In genomic region chr20:57701651-57702050, GRCh38 we compare ENCODE assay signal across 17 cellular contexts.
"Had no signal": no experiment of that assay in that cellular context is flagged by ENCODE, and none has a peak within 500 bp of the region (broad histone marks: within the 10 kb centered on the region; RNA-seq: fewer than 3 reads in every experiment).

No MANE protein-coding gene starts in this region.

- H3K27me3 ChIP-seq: breast epithelium, transverse colon had no signal

- ATAC-seq: left cardiac atrium; lower lobe of right lung; naive thymus-derived CD4-positive, alpha-beta T cell had no signal

- DNase-seq: activated CD4-positive, alpha-beta T cell treated with anti-CD3 and anti-CD28 coated beads for 1 hour; activated CD4-positive, alpha-beta T cell treated with anti-CD3 and anti-CD28 coated beads, Interleukin-2, amount 50 U/mL, for 48 hours; activated gamma-delta T cell; activated naive CD8-positive, alpha-beta T cell treated with anti-CD3 and anti-CD28 coated beads for 36 hours; activated T-cell treated with anti-CD3 and anti-CD28 coated beads, Interleukin-2, amount 50 U/mL, for 48 hours; esophagus squamous epithelium; foreskin fibroblast; left cardiac atrium; lower lobe of right lung; midbrain; naive thymus-derived CD4-positive, alpha-beta T cell; retina; stimulated activated CD4-positive, alpha-beta T cell treated with anti-CD3 and anti-CD28 coated beads, Interleukin-15, amount 100 ng/mL, for 24 hours; T-helper 2 cell; transverse colon had no signal

- H3K79me2 ChIP-seq: parathyroid adenoma had no signal

- H3K27ac Mint-ChIP-seq: activated naive CD8-positive, alpha-beta T cell treated with anti-CD3 and anti-CD28 coated beads for 36 hours; naive thymus-derived CD4-positive, alpha-beta T cell had no signal

- H3K4me3 ChIP-seq: breast epithelium, esophagus squamous epithelium, lower lobe of right lung, transverse colon had no signal

- H3K36me3 Mint-ChIP-seq: activated naive CD8-positive, alpha-beta T cell treated with anti-CD3 and anti-CD28 coated beads for 36 hours had no signal

- H3K27ac ChIP-seq: breast epithelium, esophagus squamous epithelium, lower lobe of right lung, parathyroid adenoma, transverse colon had no signal

- H3K27me3 Mint-ChIP-seq: activated naive CD8-positive, alpha-beta T cell treated with anti-CD3 and anti-CD28 coated beads for 36 hours had no signal

- H3K9me3 ChIP-seq: breast epithelium, esophagus squamous epithelium, lower lobe of right lung, transverse colon had no signal

- H3K36me3 ChIP-seq: breast epithelium, esophagus squamous epithelium, lower lobe of right lung, transverse colon had no signal

- H3K9me3 Mint-ChIP-seq: activated naive CD8-positive, alpha-beta T cell treated with anti-CD3 and anti-CD28 coated beads for 36 hours; naive thymus-derived CD4-positive, alpha-beta T cell had no signal

- H3K4me1 ChIP-seq: breast epithelium, parathyroid adenoma had no signal

- H3K4me3 Mint-ChIP-seq: activated naive CD8-positive, alpha-beta T cell treated with anti-CD3 and anti-CD28 coated beads for 36 hours; naive thymus-derived CD4-positive, alpha-beta T cell had no signal
